Comparison of ENCODE assay signal across 8 cellular contexts in the genomic region with DNA sequence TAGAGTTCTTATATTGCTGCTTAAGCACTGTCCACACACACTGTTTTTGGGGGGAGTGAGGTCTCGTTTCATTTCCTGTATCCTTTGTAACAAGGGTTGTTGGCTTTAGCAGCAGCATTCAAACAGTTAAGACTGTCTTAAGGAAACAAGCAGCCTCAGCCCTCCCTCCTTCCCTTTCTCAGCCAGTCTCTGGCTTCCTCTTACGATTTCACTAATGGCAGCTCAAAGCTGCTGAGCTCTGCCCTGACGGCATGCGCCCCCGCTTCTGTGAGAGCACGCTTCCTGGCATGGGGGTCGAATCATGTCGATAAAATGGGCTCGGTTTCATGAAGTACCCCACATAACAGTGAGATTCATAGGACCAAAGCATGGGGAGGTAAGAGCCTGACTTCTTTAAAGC.
A peak's percentile ranks its signal among the peaks of the same experiment; 100 is the strongest.
DNase-seq lines count a peak whose midpoint lies in the region; ATAC-seq and TF ChIP-seq lines count a peak whose summit lies in the region.

No MANE protein-coding gene starts in this region.

- peaks cover 76% of the 10 kb centered on the region for H3K4me1 Mint-ChIP-seq in activated CD8-positive, alpha-beta memory T cell treated with anti-CD3 and anti-CD28 coated beads, Interleukin-2, amount 10 ng/mL, durations not matched to agents 7 days and 5 days
- H3K4me1 Mint-ChIP-seq in natural killer cell = peaks cover 62 to 65% of the 10 kb centered on the region in 2 donors

- peak; percentile 59 for DNase-seq in NK-92 treated with Interleukin-12 subunit alpha and Interleukin-12 subunit beta, amount 100 ng/mL, for 24 hours (lab: John Stamatoyannopoulos, UW)
- DNase-seq in NK-92 (lab: John Stamatoyannopoulos, UW; ENCODE audit: unreplicated experiment) = no peak
- peak; percentile 86 for DNase-seq in activated CD8-positive, alpha-beta memory T cell treated with anti-CD3 and anti-CD28 coated beads, Interleukin-2, amount 10 ng/mL, durations not matched to agents 7 days and 5 days
- DNase-seq in natural killer cell = peak; percentile 72
- peak; percentile 56 for DNase-seq in transverse colon

- in situ Hi-C loops in transverse colon (cut with MboI; ENCODE audit: low pct_ligation_motif_present in 1 of 4, low pct_unique_long_range_greater_than_20kb in 1 of 4, low sequenced_read_pairs in 3 of 4) = loop anchor here in 2 of 4 donors (25.0 kb wide), 1 partner anchor 202 kb away; no protein-coding TSS in a partner anchor

- ATAC-seq in activated CD8-positive, alpha-beta memory T cell treated with anti-CD3 and anti-CD28 coated beads, Interleukin-2, amount 10 ng/mL, durations not matched to agents 7 days and 5 days = peak; percentile 69
- peak; percentile 51 to 75 (median 68) for ATAC-seq in natural killer cell
- no peak for ATAC-seq in GM19023 (IDR thresholded peaks at IDR 0.05; ENCODE audit: unreplicated experiment)

- H3K27ac Mint-ChIP-seq in activated CD8-positive, alpha-beta memory T cell treated with anti-CD3 and anti-CD28 coated beads, Interleukin-2, amount 10 ng/mL, durations not matched to agents 7 days and 5 days = peak overlapping the region; percentile 98
- peak overlapping the region; percentile 99 to 100 for H3K27ac Mint-ChIP-seq in natural killer cell

- peaks cover 52% of the 10 kb centered on the region for H3K36me3 ChIP-seq in HUES64 (ENCODE audit: insufficient read depth, low read length)
- peaks cover 4 to 5% of the 10 kb centered on the region in 2 donors for H3K36me3 ChIP-seq in esophagus (ENCODE audit: control insufficient read depth in 2 of 2, insufficient read depth in 2 of 2, low read length in 1 of 2)
- H3K36me3 ChIP-seq in transverse colon = peaks cover 0 to 52% (median 20%) of the 10 kb centered on the region in 4 donors

- no peaks in the 10 kb centered on the region for H3K9me3 Mint-ChIP-seq in activated CD8-positive, alpha-beta memory T cell treated with anti-CD3 and anti-CD28 coated beads, Interleukin-2, amount 10 ng/mL, durations not matched to agents 7 days and 5 days (ENCODE audit: low read depth)
- H3K9me3 Mint-ChIP-seq in natural killer cell = no peaks in the 10 kb centered on the region

- peaks cover 41% of the 10 kb centered on the region for H3K36me3 Mint-ChIP-seq in activated CD8-positive, alpha-beta memory T cell treated with anti-CD3 and anti-CD28 coated beads, Interleukin-2, amount 10 ng/mL, durations not matched to agents 7 days and 5 days
- peaks cover 11% of the 10 kb centered on the region for H3K36me3 Mint-ChIP-seq in natural killer cell

- H3K27me3 ChIP-seq in HUES64 (ENCODE audit: insufficient read depth, low read length) = no peaks in the 10 kb centered on the region
- no peaks in the 10 kb centered on the region for H3K27me3 ChIP-seq in esophagus (ENCODE audit: control insufficient read depth in 1 of 2, insufficient read depth in 2 of 2, low read length in 2 of 2)
- H3K27me3 ChIP-seq in transverse colon = no peaks in the 10 kb centered on the region

- H3K9me3 ChIP-seq in HUES64 (ENCODE audit: insufficient read depth, low read depth, low read length) = no peaks in the 10 kb centered on the region
- H3K9me3 ChIP-seq in esophagus (ENCODE audit: control insufficient read depth in 2 of 2, insufficient read depth in 1 of 2, low read depth in 1 of 2, low read length in 1 of 2) = no peaks in the 10 kb centered on the region
- H3K9me3 ChIP-seq in transverse colon = no peaks in the 10 kb centered on the region

- 20% methylated on average over 9 of the region's 9 CpGs for WGBS in HUES64
- WGBS in esophagus, 2 donors = 25 to 31% methylated on average over 9 of the region's 9 CpGs
- 20 to 23% methylated on average over 1 to 9 of the region's 9 CpGs for WGBS in transverse colon (ENCODE audit: low coverage in 1 of 2), 2 donors

- H3K27me3 Mint-ChIP-seq in activated CD8-positive, alpha-beta memory T cell treated with anti-CD3 and anti-CD28 coated beads, Interleukin-2, amount 10 ng/mL, durations not matched to agents 7 days and 5 days = no peaks in the 10 kb centered on the region
- H3K27me3 Mint-ChIP-seq in natural killer cell (ENCODE audit: low read depth in 2 of 2) = no peaks in the 10 kb centered on the region

- H3K27ac ChIP-seq in HUES64 (ENCODE audit: low read depth, low read length) (peak overlapping the region; percentile 73), esophagus (ENCODE audit: low read depth in 2 of 2, low read length in 1 of 2) (peak overlapping the region; percentile 59 to 85), transverse colon (peak overlapping the region; percentile 56 to 79 (median 68))

- TF ChIP-seq POLR2A in transverse colon (IDR thresholded peaks at IDR 0.05) = peak; percentile 68

- TF ChIP-seq CTCF in natural killer cell (IDR thresholded peaks at IDR 0.05) (no peak), transverse colon (IDR thresholded peaks at IDR 0.05) (no peak)

- peak overlapping the region; percentile 76 for H3K9ac ChIP-seq in HUES64 (ENCODE audit: low read depth, low read length)

- peak overlapping the region; percentile 94 for H3K4me3 Mint-ChIP-seq in activated CD8-positive, alpha-beta memory T cell treated with anti-CD3 and anti-CD28 coated beads, Interleukin-2, amount 10 ng/mL, durations not matched to agents 7 days and 5 days
- H3K4me3 Mint-ChIP-seq in natural killer cell = peak overlapping the region; percentile 99

- H3K4me3 ChIP-seq in HUES64 (ENCODE audit: low read length) = peak overlapping the region; percentile 51
- H3K4me3 ChIP-seq in esophagus (ENCODE audit: low read depth in 1 of 2, low read length in 2 of 2) = peak overlapping the region; percentile 40 to 43
- peak overlapping the region in 3 of 4 donors; percentile 7 to 45 (median 26) for H3K4me3 ChIP-seq in transverse colon

- no peak for TF ChIP-seq EP300 in transverse colon (IDR thresholded peaks at IDR 0.05; ENCODE audit: low read depth)

- CTCF ChIA-PET in activated CD8-positive, alpha-beta memory T cell treated with anti-CD3 and anti-CD28 coated beads, Interleukin-2, amount 10 ng/mL, durations not matched to agents 7 days and 5 days (lab: Charles Lee) = interaction anchor here (1.0 to 4.1 kb wide), 12 partner anchors 10 to 148 kb away, joined by 3 to 35 read pairs (median 4); no protein-coding TSS in a partner anchor

- intact Hi-C loops in natural killer cell (cut with micrococcal nuclease) = loop anchor here (1.0 kb wide), 3 partner anchors 15 to 43 kb away; no protein-coding TSS in a partner anchor
- intact Hi-C loops in transverse colon (cut with DNase I; ENCODE audit: low total_unique reads) = no loop called here

- peaks cover 21% of the 10 kb centered on the region for H3K4me1 ChIP-seq in HUES64 (ENCODE audit: insufficient read depth, low read length)
- no peaks in the 10 kb centered on the region for H3K4me1 ChIP-seq in esophagus (ENCODE audit: control insufficient read depth in 2 of 2, insufficient read depth in 2 of 2, low read length in 1 of 2)
- peaks cover 6 to 31% (median 9%) of the 10 kb centered on the region in 4 donors for H3K4me1 ChIP-seq in transverse colon
